ENCODE assay signal across 9 cellular contexts in the genomic region with DNA sequence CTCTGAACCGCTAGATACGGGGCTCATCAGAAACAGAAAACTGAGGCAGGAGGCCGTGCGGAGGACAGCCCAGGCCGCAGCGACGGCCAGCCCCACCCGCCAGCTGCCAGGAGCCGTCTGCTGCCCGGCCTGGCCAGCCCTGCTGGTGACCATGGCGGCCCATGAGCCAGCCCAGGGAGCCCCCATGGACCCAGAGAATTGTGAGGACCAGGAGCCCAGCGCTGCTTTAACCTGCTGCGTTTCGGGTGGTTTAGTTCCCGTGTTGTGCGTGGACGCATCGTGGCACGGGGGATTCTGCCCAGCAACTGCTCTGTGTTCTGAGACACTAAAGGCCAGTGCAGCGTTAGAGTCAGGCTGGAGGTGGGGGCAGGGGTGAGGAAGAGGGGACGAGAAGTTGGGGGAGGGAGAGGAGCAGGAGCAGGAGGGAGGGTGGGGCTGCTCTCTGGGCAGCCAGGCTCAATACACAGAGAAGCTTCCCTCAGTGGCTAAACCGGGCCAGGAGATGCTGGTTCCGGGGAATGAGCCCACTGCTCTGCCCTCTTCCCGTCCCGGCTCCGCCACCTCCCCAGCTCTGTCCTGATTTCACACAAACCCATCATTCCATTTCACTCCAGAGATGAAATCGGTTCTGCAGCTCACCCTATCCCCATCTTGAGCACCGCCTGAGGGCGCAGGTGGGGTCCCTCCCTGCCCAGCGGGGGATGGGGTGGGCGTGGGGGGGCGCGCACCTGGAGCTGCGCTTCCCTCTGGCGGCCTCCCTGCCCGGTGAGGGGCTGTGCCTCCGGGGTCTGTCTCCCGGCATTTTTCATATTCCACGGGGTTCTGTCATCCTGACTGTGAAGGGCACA. TPM values are rescaled to one million over a fixed set of nuclear protein-coding genes. Genes with fewer than 3 reads are reported as not detected.
DNase-seq lines count a peak whose midpoint lies in the region; ATAC-seq and TF ChIP-seq lines count a peak whose summit lies in the region.
"Had no signal": no experiment of that assay in that cellular context is flagged by ENCODE, and none has a peak within 500 bp of the region (broad histone marks: within the 10 kb centered on the region; RNA-seq: fewer than 3 reads in every experiment).

No MANE protein-coding gene starts in this region.

- peak overlapping the region; percentile 35 to 56 (median 44) for H3K4me3 ChIP-seq in skin epidermis
- H3K4me3 ChIP-seq: mucosa of descending colon had no signal

- H3K23ac ChIP-seq in H9 (ENCODE audit: insufficient read length, low read depth, low read length): no peak overlapping the region

- no peak overlapping the region for H3K27ac ChIP-seq in H9 (ENCODE audit: insufficient read length, low read depth, low read length)
- peak overlapping the region in 16 of 21 experiments; percentile 2 to 84 (median 54) for H3K27ac ChIP-seq in skin epidermis

- no CpG with 5 or more reads among the region's 39 CpGs for WGBS in H9 (ENCODE audit: extremely low coverage, insufficient read length, low lambda C conversion rate)

- H3K14ac ChIP-seq in H9 (ENCODE audit: insufficient read depth, low read length): no peak overlapping the region

- H4K8ac ChIP-seq in H9 (replicated peaks; ENCODE audit: insufficient read length, low read depth, low read length): no peak overlapping the region

- peaks cover 3% of the 10 kb centered on the region for H3K9me3 ChIP-seq in H9 (ENCODE audit: control insufficient read depth, low read depth, low read length)

- no peak overlapping the region for H3K27ac Mint-ChIP-seq in H9
- H3K27ac Mint-ChIP-seq in activated CD8-positive, alpha-beta T cell treated with anti-CD3 and anti-CD28 coated beads for 36 hours: no peak overlapping the region

- H3K56ac ChIP-seq in H9 (ENCODE audit: insufficient read length, low read depth, low read length): no peak overlapping the region

- POLR2A ChIA-PET in activated CD8-positive, alpha-beta T cell treated with anti-CD3 and anti-CD28 coated beads for 36 hours (lab: Charles Lee): interaction anchor here (1.5 to 1.6 kb wide), 2 partner anchors 16 to 43 kb away, joined by 3 to 8 read pairs; no protein-coding TSS in a partner anchor

- H2BK15ac ChIP-seq in H9 (ENCODE audit: low read depth, low read length): no peak overlapping the region

- H2BK20ac ChIP-seq in H9 (ENCODE audit: low read depth, low read length, poor library complexity, severe bottlenecking): no peak overlapping the region

- intact Hi-C loops in activated CD8-positive, alpha-beta T cell treated with anti-CD3 and anti-CD28 coated beads for 36 hours (cut with micrococcal nuclease): no loop called here
- intact Hi-C loops in left ventricle myocardium superior (cut with micrococcal nuclease): no loop called here

- no peak overlapping the region for H2AFZ ChIP-seq in H9 (ENCODE audit: low read length)

- H3T11ph ChIP-seq in H9 (ENCODE audit: low read length): no peak overlapping the region

- ATAC-seq in activated CD8-positive, alpha-beta T cell treated with anti-CD3 and anti-CD28 coated beads for 36 hours: no peak
- ATAC-seq in left ventricle myocardium superior: peak; percentile 1
- no peak for ATAC-seq in esophagus mucosa
- no peak for ATAC-seq in GM18517 (IDR thresholded peaks at IDR 0.05; ENCODE audit: unreplicated experiment)

- H4K5ac ChIP-seq in H9 (ENCODE audit: insufficient read length, low read depth, low read length): no peak overlapping the region

- H3K36me3 Mint-ChIP-seq in H9 (ENCODE audit: insufficient read depth in 1 of 3, low read depth in 3 of 3): peaks cover 4 to 6% (median 4%) of the 10 kb centered on the region in 3 experiments; a peak in 4 of 7 replicates
- H3K36me3 Mint-ChIP-seq in activated CD8-positive, alpha-beta T cell treated with anti-CD3 and anti-CD28 coated beads for 36 hours (ENCODE audit: low read depth): peaks cover 3% of the 10 kb centered on the region

- H2BK5ac ChIP-seq in H9 (ENCODE audit: insufficient read length, low read length): no peak overlapping the region

- peaks cover 8 to 16% of the 10 kb centered on the region in 2 experiments for H3K9me3 Mint-ChIP-seq in H9
- H3K9me3 Mint-ChIP-seq in activated CD8-positive, alpha-beta T cell treated with anti-CD3 and anti-CD28 coated beads for 36 hours: peaks cover 4% of the 10 kb centered on the region

- H2AK5ac ChIP-seq in H9 (ENCODE audit: insufficient read length, low read length): no peak overlapping the region

- CTCF ChIA-PET in activated CD8-positive, alpha-beta T cell treated with anti-CD3 and anti-CD28 coated beads for 36 hours (lab: Charles Lee): interaction anchor here (1.0 kb wide), 1 partner anchor 35 kb away, joined by 3 read pairs; no protein-coding TSS in a partner anchor

- H3K4me2 ChIP-seq in H9 (ENCODE audit: insufficient read depth, insufficient read length, low read length): peak overlapping the region; percentile 84

- H3K23me2 ChIP-seq in H9 (ENCODE audit: insufficient read length, low read depth, low read length, poor library complexity, severe bottlenecking): peaks cover 11% of the 10 kb centered on the region

- H4K91ac ChIP-seq in H9 (ENCODE audit: insufficient read length, low read depth, low read length): no peak overlapping the region

- H3K79me2 ChIP-seq in H9 (ENCODE audit: insufficient read depth, low read length): no peaks in the 10 kb centered on the region

- H3K18ac ChIP-seq in H9 (ENCODE audit: insufficient read length, low read depth, low read length): no peak overlapping the region

- H4K20me1 ChIP-seq in H9 (ENCODE audit: control insufficient read depth, insufficient read depth, insufficient read length): no peaks in the 10 kb centered on the region

- no peak overlapping the region for H2BK120ac ChIP-seq in H9 (ENCODE audit: low read depth, low read length, poor library complexity, severe bottlenecking)

- no peaks in the 10 kb centered on the region for H3K79me1 ChIP-seq in H9 (ENCODE audit: insufficient read depth, low read depth, low read length, poor library complexity, severe bottlenecking)

- H3K27me3 Mint-ChIP-seq in H9 (ENCODE audit: low read depth): peaks cover 96% of the 10 kb centered on the region
- H3K27me3 Mint-ChIP-seq in activated CD8-positive, alpha-beta T cell treated with anti-CD3 and anti-CD28 coated beads for 36 hours: no peaks in the 10 kb centered on the region

- peaks cover 8% of the 10 kb centered on the region; the same call in 1 of the 2 replicates for H3K27me3 ChIP-seq in H9 (ENCODE audit: insufficient read depth, low read length)

- H3K9ac ChIP-seq in H9 (ENCODE audit: extremely low read depth, insufficient read length, low read length): no peak overlapping the region

- H2BK12ac ChIP-seq in H9 (ENCODE audit: insufficient read length, low read depth, low read length): no peak overlapping the region

- no peaks in the 10 kb centered on the region for H3K4me1 ChIP-seq in H9 (ENCODE audit: insufficient read depth, low read length)

- H3K4ac ChIP-seq in H9 (ENCODE audit: low read depth, low read length): no peak overlapping the region

- TF ChIP-seq CTCF in H9 (conservative IDR thresholded peaks at IDR 0.05): no peak
- TF ChIP-seq CTCF in activated CD8-positive, alpha-beta T cell treated with anti-CD3 and anti-CD28 coated beads for 36 hours (IDR thresholded peaks at IDR 0.05): no peak

- peak overlapping the region; percentile 68 to 79 for H3K4me3 Mint-ChIP-seq in H9
- H3K4me3 Mint-ChIP-seq in activated CD8-positive, alpha-beta T cell treated with anti-CD3 and anti-CD28 coated beads for 36 hours: peak overlapping the region; percentile 85

- DNase-seq in H9 (no peak), left ventricle myocardium superior (no peak), middle frontal gyrus (ENCODE audit: extremely low spot score, low spot score) (no peak), EL (no peak)
- DNase-seq in activated CD8-positive, alpha-beta T cell treated with anti-CD3 and anti-CD28 coated beads for 36 hours: no peak

- H3K4me1 Mint-ChIP-seq in H9: peaks cover 9 to 11% of the 10 kb centered on the region in 2 experiments
- peaks cover 28% of the 10 kb centered on the region for H3K4me1 Mint-ChIP-seq in activated CD8-positive, alpha-beta T cell treated with anti-CD3 and anti-CD28 coated beads for 36 hours (ENCODE audit: low read depth)

RNA-seq across cellular contexts. Expression of a gene that starts 44.4 kb away (rescaled TPM):
- total RNA-seq in H9 (2021) (36.5 and 36.9 TPM in 2 replicates), left ventricle myocardium superior (12.1 TPM), esophagus mucosa (18.1 TPM)
- total RNA-seq in activated CD8-positive, alpha-beta T cell treated with anti-CD3 and anti-CD28 coated beads for 36 hours: 10 to 100 TPM; 35.6 to 41.2 TPM

RNA-seq across cellular contexts. Expression of a gene that starts 44.6 kb away (rescaled TPM):
- total RNA-seq in H9 (2021): 37.9 and 38.0 TPM in 2 replicates
- total RNA-seq in activated CD8-positive, alpha-beta T cell treated with anti-CD3 and anti-CD28 coated beads for 36 hours: 10 to 100 TPM; 24.1 to 25.5 TPM
- 8.6 TPM for total RNA-seq in left ventricle myocardium superior
- 9.0 TPM for total RNA-seq in esophagus mucosa
